29 cellular contexts compared by ENCODE assay signal in the genomic region with DNA sequence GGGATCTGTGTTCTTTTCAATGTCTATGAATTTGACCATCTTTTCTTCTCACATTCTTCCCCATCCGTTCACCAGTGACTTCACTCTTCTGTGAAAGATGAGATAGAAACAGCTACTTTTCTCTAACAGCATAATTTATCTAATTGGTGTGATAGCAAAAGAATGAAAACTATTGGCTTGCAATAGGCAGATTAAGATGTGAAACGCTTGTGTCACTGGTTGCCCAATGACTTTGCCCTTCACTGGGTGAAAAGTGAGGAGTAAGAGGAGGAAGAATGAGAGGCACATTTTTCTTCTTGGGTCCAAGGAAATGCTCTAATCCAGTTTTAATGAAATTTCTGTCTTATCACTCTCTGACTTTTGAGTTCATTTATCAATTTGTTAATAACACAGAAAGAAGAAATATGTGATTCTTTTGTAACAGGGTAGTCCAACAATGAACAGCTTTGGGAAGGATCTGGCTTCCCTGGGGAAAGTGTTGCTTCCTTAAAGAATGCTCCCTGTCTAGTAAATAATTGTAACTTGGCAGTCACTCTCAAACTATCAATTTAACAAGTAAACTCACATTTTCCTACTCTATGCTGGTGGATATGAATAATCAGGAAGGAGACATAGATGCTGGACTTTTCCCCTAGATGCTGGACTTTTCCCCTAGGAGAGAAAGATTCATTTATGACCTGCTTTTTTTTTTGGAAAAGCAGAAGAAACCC. TPM values are rescaled to one million over a fixed set of nuclear protein-coding genes. Genes with fewer than 3 reads are reported as not detected.
DNase-seq lines count a peak whose midpoint lies in the region; ATAC-seq, FAIRE-seq and TF ChIP-seq lines count a peak whose summit lies in the region.
"Had no signal": no experiment of that assay in that cellular context is flagged by ENCODE, and none has a peak within 500 bp of the region (broad histone marks: within the 10 kb centered on the region; RNA-seq: fewer than 3 reads in every experiment).

No MANE protein-coding gene starts in this region.

- dilution Hi-C loops in endothelial cell of umbilical vein (cut with MboI; ENCODE audit: extremely low pct_ligation_motif_present, low sequenced_read_pairs): no loop called here

- 0 out of 2 replicates have a peak, but pooled peaks cover 3% of the 10 kb centered on the region for H3K9me2 ChIP-seq in PC-3 (replicated peaks; ENCODE audit: low read length)

- no peaks in the 10 kb centered on the region for H3K9me3 ChIP-seq in PC-3 (ENCODE audit: low read length)
- no peaks in the 10 kb centered on the region for H3K9me3 ChIP-seq in endothelial cell of umbilical vein (replicated peaks; ENCODE audit: control insufficient read depth, insufficient read depth, low read length)
- H3K9me3 ChIP-seq in mesenchymal stem cell (ENCODE audit: control insufficient read depth, low read length): no peaks in the 10 kb centered on the region
- H3K9me3 ChIP-seq in subcutaneous abdominal adipose tissue (ENCODE audit: control insufficient read depth in 5 of 5, low read length in 5 of 5): no peaks in the 10 kb centered on the region
- H3K9me3 ChIP-seq: A549, BE2C had no signal

- H2AFZ ChIP-seq in PC-3 (ENCODE audit: low read length) (no peak overlapping the region), endothelial cell of umbilical vein (ENCODE audit: low read depth, low read length) (no peak overlapping the region), mesenchymal stem cell (ENCODE audit: low read depth, low read length) (no peak overlapping the region)

- no peak overlapping the region for H4K8ac ChIP-seq in mesenchymal stem cell (ENCODE audit: low read length)

- H2AK5ac ChIP-seq in mesenchymal stem cell (ENCODE audit: low read length, severe bottlenecking): no peak overlapping the region

- H3K36me3 ChIP-seq in PC-3 (ENCODE audit: low read depth, low read length) (no peaks in the 10 kb centered on the region), endothelial cell of umbilical vein (ENCODE audit: control insufficient read depth in 2 of 2, extremely low read depth in 1 of 2, insufficient read depth in 2 of 2, low read length in 2 of 2) (no peaks in the 10 kb centered on the region), mesenchymal stem cell (ENCODE audit: control insufficient read depth in 1 of 2, insufficient read depth in 2 of 2, low read depth in 1 of 2, low read length in 2 of 2) (no peaks in the 10 kb centered on the region), subcutaneous abdominal adipose tissue (ENCODE audit: control insufficient read depth in 5 of 5, insufficient read depth in 5 of 5, low read length in 5 of 5) (no peaks in the 10 kb centered on the region)
- H3K36me3 ChIP-seq: BE2C had no signal

- no TSS peak for BruUV-seq in PC-3 (replicated peaks; lab: Mats Ljungman, UMichigan)
- no TSS peak for BruUV-seq in endothelial cell of umbilical vein (replicated peaks; lab: Mats Ljungman, UMichigan)

- intact Hi-C loops in PC-3 (cut with micrococcal nuclease) (no loop called here), endothelial cell of umbilical vein (cut with micrococcal nuclease) (no loop called here)

- peaks cover 0 to 1% of the 10 kb centered on the region in 2 donors for H3K36me3 Mint-ChIP-seq in activated T-cell treated with anti-CD3 and anti-CD28 coated beads, Interleukin-2, amount 50 U/mL, for 72 hours (ENCODE audit: insufficient read depth in 2 of 2)
- H3K36me3 Mint-ChIP-seq: CD14-positive monocyte had no signal

- H2BK120ac ChIP-seq in mesenchymal stem cell (ENCODE audit: low read depth, low read length): no peak overlapping the region

- H3K9ac ChIP-seq in PC-3 (ENCODE audit: low read length) (no peak overlapping the region), endothelial cell of umbilical vein (replicated peaks; ENCODE audit: extremely low read depth, insufficient read depth, low read length) (no peak overlapping the region), mesenchymal stem cell (ENCODE audit: low read length) (peak overlapping the region; percentile 22), subcutaneous abdominal adipose tissue (ENCODE audit: low read length in 5 of 5) (peak overlapping the region in 1 of 5 donors; percentile 73)
- H3K9ac ChIP-seq: KMS-11 had no signal

- H3K4me2 ChIP-seq in PC-3 (ENCODE audit: low read length) (no peak overlapping the region), endothelial cell of umbilical vein (ENCODE audit: insufficient read depth, low read length) (no peak overlapping the region), mesenchymal stem cell (ENCODE audit: low read length, poor library complexity, severe bottlenecking) (no peak overlapping the region)
- H3K4me2 ChIP-seq: A549, KMS-11 had no signal

- TF ChIP-seq POLR2A in endothelial cell of umbilical vein (IDR thresholded peaks at IDR 0.05; ENCODE audit: low read depth, low read length): no peak

- H3K4me1 ChIP-seq in PC-3 (ENCODE audit: insufficient read depth, low read length) (peaks cover 4% of the 10 kb centered on the region; the same call in 1 of the 2 replicates), endothelial cell of umbilical vein (ENCODE audit: control insufficient read depth, extremely low read depth, insufficient read depth, low read length) (no peaks in the 10 kb centered on the region), mesenchymal stem cell (ENCODE audit: control insufficient read depth, insufficient read depth, low read depth, low read length) (no peaks in the 10 kb centered on the region), subcutaneous abdominal adipose tissue (ENCODE audit: control insufficient read depth in 5 of 5, insufficient read depth in 5 of 5, low read length in 5 of 5) (peaks cover 0 to 20% (median 14%) of the 10 kb centered on the region in 5 donors)
- H3K4me1 ChIP-seq: A549, BE2C had no signal

- H3K79me2 ChIP-seq in PC-3 (ENCODE audit: low read length) (no peaks in the 10 kb centered on the region), endothelial cell of umbilical vein (ENCODE audit: control insufficient read depth, insufficient read depth, low read length) (no peaks in the 10 kb centered on the region)

- H2BK15ac ChIP-seq in mesenchymal stem cell (ENCODE audit: low read depth, poor library complexity, severe bottlenecking): no peak overlapping the region

- no peaks in the 10 kb centered on the region for H3K79me1 ChIP-seq in mesenchymal stem cell (replicated peaks; ENCODE audit: low read length, poor library complexity, severe bottlenecking)

- no peaks in the 10 kb centered on the region for H3K4me1 Mint-ChIP-seq in activated T-cell treated with anti-CD3 and anti-CD28 coated beads, Interleukin-2, amount 50 U/mL, for 72 hours (ENCODE audit: low read depth)
- H3K4me1 Mint-ChIP-seq: CD14-positive monocyte; CD8-positive, alpha-beta memory T cell; IgD-negative memory B cell had no signal

- no peaks in the 10 kb centered on the region for H3K27me3 ChIP-seq in PC-3 (ENCODE audit: low read length)
- no peaks in the 10 kb centered on the region for H3K27me3 ChIP-seq in endothelial cell of umbilical vein (ENCODE audit: control insufficient read depth in 2 of 2, insufficient read depth in 2 of 2, low read length in 2 of 2)
- H3K27me3 ChIP-seq in mesenchymal stem cell (ENCODE audit: control insufficient read depth in 1 of 2, insufficient read depth in 1 of 2, low read length in 2 of 2): no peaks in the 10 kb centered on the region
- H3K27me3 ChIP-seq in subcutaneous abdominal adipose tissue (ENCODE audit: control insufficient read depth in 5 of 5, insufficient read depth in 4 of 5, low read length in 5 of 5): no peaks in the 10 kb centered on the region
- H3K27me3 ChIP-seq: BE2C had no signal

- DNase-seq in PC-3: no peak
- DNase-seq in endothelial cell of umbilical vein (ENCODE audit: low read depth, low spot score): peak; percentile 17
- no peak for DNase-seq in mesenchymal stem cell
- no peak for DNase-seq in AML-193 (lab: John Stamatoyannopoulos, UW)
- no peak for DNase-seq in activated T-cell treated with anti-CD3 and anti-CD28 coated beads, Interleukin-2, amount 50 U/mL, for 72 hours
- no peak for DNase-seq in NCI-H2029 (lab: John Stamatoyannopoulos, UW)
- DNase-seq: BE2C; CD8-positive, alpha-beta memory T cell; DMS 273 treated with DMSO at 0.1 percent for 48 hours; DMS79; NCI-H1048; NCI-H1417; NCI-H1694; NCI-H2081 treated with DMSO at 0.1 percent for 48 hours; NCI-H2171; NCI-H226; NCI-H510A; NCI-H69; SHP77 had no signal

- peak; percentile 13; the same call in 1 of the 2 replicates for ATAC-seq in PC-3
- ATAC-seq in GM21360 (IDR thresholded peaks at IDR 0.05; ENCODE audit: unreplicated experiment): no peak
- no peak for ATAC-seq in activated T-cell treated with anti-CD3 and anti-CD28 coated beads, Interleukin-2, amount 50 U/mL, for 72 hours (replicated peaks in 1 of 2)
- ATAC-seq: A549, HCT116, Panc1 had no signal

- H3K27ac ChIP-seq in PC-3 (ENCODE audit: low read length): no peak overlapping the region
- H3K27ac ChIP-seq in endothelial cell of umbilical vein (ENCODE audit: insufficient read depth, low read depth, low read length): no peak overlapping the region
- no peak overlapping the region for H3K27ac ChIP-seq in mesenchymal stem cell (ENCODE audit: low read length, poor library complexity, severe bottlenecking)
- peak overlapping the region; percentile 81 for H3K27ac ChIP-seq in subcutaneous abdominal adipose tissue (ENCODE audit: low read depth, low read length)
- H3K27ac ChIP-seq: A549, KMS-11, RWPE1 had no signal

- CTCF ChIA-PET in PC-3 (lab: Charles Lee): no interaction called here
- CTCF ChIA-PET in endothelial cell of umbilical vein (lab: Charles Lee): interaction anchor here (1.6 kb wide), 1 partner anchor 10 kb away, joined by 5 read pairs; no protein-coding TSS in a partner anchor

- no peak overlapping the region for H2BK5ac ChIP-seq in mesenchymal stem cell (ENCODE audit: low read depth, low read length, poor library complexity, severe bottlenecking)

- H3K4ac ChIP-seq in mesenchymal stem cell (ENCODE audit: low read depth in 1 of 2, low read length in 2 of 2): no peak overlapping the region

- no peak overlapping the region for H3K23ac ChIP-seq in mesenchymal stem cell (ENCODE audit: low read length in 2 of 2)

- no peak overlapping the region for H3K18ac ChIP-seq in mesenchymal stem cell (ENCODE audit: low read depth in 1 of 2, low read length in 2 of 2)

- no peak for FAIRE-seq in endothelial cell of umbilical vein (lab: Jason Lieb, UNC)
- FAIRE-seq: GM18507 had no signal

- H3K27me3 Mint-ChIP-seq in activated T-cell treated with anti-CD3 and anti-CD28 coated beads, Interleukin-2, amount 50 U/mL, for 72 hours (ENCODE audit: low read depth): no peaks in the 10 kb centered on the region
- H3K27me3 Mint-ChIP-seq: IgD-negative memory B cell had no signal

- POLR2A ChIA-PET in PC-3 (lab: Charles Lee; ENCODE audit: unreplicated experiment): no interaction called here
- POLR2A ChIA-PET in endothelial cell of umbilical vein (lab: Charles Lee): no interaction called here

- no peak overlapping the region for H4K91ac ChIP-seq in mesenchymal stem cell (ENCODE audit: low read length)

- H3K27ac Mint-ChIP-seq in activated T-cell treated with anti-CD3 and anti-CD28 coated beads, Interleukin-2, amount 50 U/mL, for 72 hours: no peak overlapping the region
- H3K27ac Mint-ChIP-seq: CD14-positive monocyte, IgD-negative memory B cell had no signal

- no peak overlapping the region for H3K4me3 ChIP-seq in PC-3 (ENCODE audit: low read length)
- no peak overlapping the region for H3K4me3 ChIP-seq in endothelial cell of umbilical vein (replicated peaks in 1 of 3; ENCODE audit: insufficient read depth in 1 of 3, low read depth in 1 of 3, low read length in 3 of 3)
- H3K4me3 ChIP-seq in mesenchymal stem cell (ENCODE audit: insufficient read depth in 1 of 2, low read depth in 1 of 2, low read length in 2 of 2): no peak overlapping the region
- no peak overlapping the region for H3K4me3 ChIP-seq in subcutaneous abdominal adipose tissue (ENCODE audit: low read depth in 1 of 5, low read length in 5 of 5)
- H3K4me3 ChIP-seq: A549 had no signal

- no peak overlapping the region for H3K4me3 Mint-ChIP-seq in activated T-cell treated with anti-CD3 and anti-CD28 coated beads, Interleukin-2, amount 50 U/mL, for 72 hours
- H3K4me3 Mint-ChIP-seq: CD14-positive monocyte; CD8-positive, alpha-beta memory T cell; IgD-negative memory B cell had no signal

- H2BK12ac ChIP-seq in mesenchymal stem cell (ENCODE audit: low read length in 2 of 2): no peak overlapping the region

- H3F3A ChIP-seq in PC-3 (ENCODE audit: low read length, unreplicated experiment): no peaks in the 10 kb centered on the region

- TF ChIP-seq CTCF in PC-3 (conservative IDR thresholded peaks at IDR 0.05; ENCODE audit: low read depth, low read length) (no peak), endothelial cell of umbilical vein (IDR thresholded peaks at IDR 0.05; ENCODE audit: extremely low read depth in 1 of 2, insufficient read depth in 1 of 2, low read depth in 1 of 2, low read length in 2 of 2) (no peak)

- H3K9me3 Mint-ChIP-seq in activated T-cell treated with anti-CD3 and anti-CD28 coated beads, Interleukin-2, amount 50 U/mL, for 72 hours: no peaks in the 10 kb centered on the region
- H3K9me3 Mint-ChIP-seq: CD14-positive monocyte; CD8-positive, alpha-beta memory T cell; IgD-negative memory B cell had no signal

- WGBS in mesenchymal stem cell: 100% methylated on average over 1 of the region's 2 CpGs

- no peaks in the 10 kb centered on the region for H3K9me1 ChIP-seq in endothelial cell of umbilical vein (replicated peaks; ENCODE audit: control insufficient read depth, extremely low read depth, insufficient read depth, low read length)

- no peak overlapping the region for H3K14ac ChIP-seq in mesenchymal stem cell (ENCODE audit: low read length in 2 of 2)

- H4K20me1 ChIP-seq in PC-3 (ENCODE audit: low read length): no peaks in the 10 kb centered on the region
- H4K20me1 ChIP-seq in endothelial cell of umbilical vein (replicated peaks; ENCODE audit: control insufficient read depth, extremely low read depth, insufficient read depth, low read length): no peaks in the 10 kb centered on the region

RNA-seq across cellular contexts. Expression of a gene that starts 35.1 kb away (rescaled TPM):
- total RNA-seq in PC-3 (2014; rRNA removed) (7.9 and 12.1 TPM in 2 replicates), endothelial cell of umbilical vein (23.9 and 28.4 TPM in 2 replicates)
- 14.8 and 21.9 TPM in 2 replicates for polyA plus RNA-seq in endothelial cell of umbilical vein
- polyA plus RNA-seq in endothelial cell of umbilical vein (2011; cell fraction: cytosol; rRNA removed): 22.8 and 23.2 TPM in 2 replicates
- 18.6 and 18.9 TPM in 2 replicates for polyA plus RNA-seq in endothelial cell of umbilical vein (2011; cell fraction: nucleus; rRNA removed)
- 22.0 and 25.9 TPM in 2 replicates for polyA plus RNA-seq in endothelial cell of umbilical vein (2012)
- 12.4 and 13.1 TPM in 2 replicates for polyA minus RNA-seq in endothelial cell of umbilical vein
- 9.6 TPM for polyA minus RNA-seq in endothelial cell of umbilical vein (2011; cell fraction: cytosol; rRNA and poly(A)+ RNA removed)
- 15.3 and 21.1 TPM in 2 replicates for polyA minus RNA-seq in endothelial cell of umbilical vein (2011; cell fraction: nucleus; rRNA and poly(A)+ RNA removed)
- 47.8 TPM for polyA plus RNA-seq in mesenchymal stem cell (2013, experiment 1 of 2)
- 52.7 TPM for polyA plus RNA-seq in mesenchymal stem cell (2013, experiment 2 of 2)
- total RNA-seq in activated T-cell treated with anti-CD3 and anti-CD28 coated beads, Interleukin-2, amount 50 U/mL, for 72 hours: 10 to 100 TPM; 21.1 to 23.8 TPM

RNA-seq across cellular contexts. Expression of a gene that starts 47.5 kb away (rescaled TPM):
- total RNA-seq in PC-3 (2014; rRNA removed) (3.0 and 4.4 TPM in 2 replicates), endothelial cell of umbilical vein (208 and 215 TPM in 2 replicates)
- 90.4 and 92.3 TPM in 2 replicates for polyA plus RNA-seq in endothelial cell of umbilical vein
- polyA plus RNA-seq in endothelial cell of umbilical vein (2011; cell fraction: cytosol; rRNA removed): 93.2 and 133 TPM in 2 replicates
- polyA plus RNA-seq in endothelial cell of umbilical vein (2011; cell fraction: nucleus; rRNA removed): 45.5 and 59.6 TPM in 2 replicates
- polyA plus RNA-seq in endothelial cell of umbilical vein (2012): 143 and 162 TPM in 2 replicates
- 43.9 and 44.6 TPM in 2 replicates for polyA minus RNA-seq in endothelial cell of umbilical vein
- polyA minus RNA-seq in endothelial cell of umbilical vein (2011; cell fraction: cytosol; rRNA and poly(A)+ RNA removed): 1.6 TPM
- 75.7 and 94.4 TPM in 2 replicates for polyA minus RNA-seq in endothelial cell of umbilical vein (2011; cell fraction: nucleus; rRNA and poly(A)+ RNA removed)
- polyA plus RNA-seq in mesenchymal stem cell (2013, experiment 1 of 2): 105 TPM
- polyA plus RNA-seq in mesenchymal stem cell (2013, experiment 2 of 2): 111 TPM
- not detected for total RNA-seq in activated T-cell treated with anti-CD3 and anti-CD28 coated beads, Interleukin-2, amount 50 U/mL, for 72 hours
- total RNA-seq: CD8-positive, alpha-beta memory T cell had no signal
- polyA plus RNA-seq: CD8-positive, alpha-beta memory T cell had no signal

Comparison
In these comparisons a context has a peak if more than half of its experiments do, and no peak if none do; other contexts are left out.
1. RNA of a gene that starts 47.5 kb away (total RNA-seq): 208 to 215 TPM in endothelial cell of umbilical vein; 3.0 to 4.4 TPM in PC-3 and not detected in activated T-cell treated with anti-CD3 and anti-CD28 coated beads, Interleukin-2, amount 50 U/mL, for 72 hours; every median in the first group is over 10 times any median in the second.